ENCODE assay signal across 1 cellular context in genomic region chr19:46788101-46788967, GRCh38.
A peak's percentile ranks its signal among the peaks of the same experiment; 100 is the strongest.
TF ChIP-seq lines count a peak whose summit lies in the region.

Gene SLC1A5 (minus strand): TSS chr19:46788594. CDS start chr19:46787965, 629 bp downstream.

TF ChIP-seq in K562, 482 proteins besides CTCF, POLR2A, EP300 and RAD21 (continued from another document and continues in another):
- TF ChIP-seq MGA (IDR thresholded peaks at IDR 0.05) (peak; percentile 97), PREB (CRISPR knock-in tag; IDR thresholded peaks at IDR 0.05) (no peak), ZNF311 (CRISPR knock-in tag; IDR thresholded peaks at IDR 0.05) (no peak), KLF1 (tag; IDR thresholded peaks at IDR 0.05) (0 out of 2 replicates have a peak, but pooled peaks have one; percentile 25), CREM (IDR thresholded peaks at IDR 0.05; ENCODE audit: low read depth) (peak; percentile 54), ZNF449 (CRISPR knock-in tag; IDR thresholded peaks at IDR 0.05) (no peak), DPF2 (IDR thresholded peaks at IDR 0.05) (no peak), DIDO1 (tag; IDR thresholded peaks at IDR 0.05; ENCODE audit: low read depth) (no peak), NEUROD1 (IDR thresholded peaks at IDR 0.05; ENCODE audit: borderline replicate concordance, low read depth, low read length, partially characterized antibody) (peak; percentile 79), MLLT1 (IDR thresholded peaks at IDR 0.05) (peak; percentile 86 to 93), FOXA1 (IDR thresholded peaks at IDR 0.05; ENCODE audit: borderline replicate concordance) (no peak), ZBTB1 (CRISPR knock-in tag; IDR thresholded peaks at IDR 0.05; ENCODE audit: borderline replicate concordance, low read depth) (peak; percentile 83), BRD4 (IDR thresholded peaks at IDR 0.05) (0 out of 2 replicates have a peak, but pooled peaks have one; percentile 56), NCOA6 (IDR thresholded peaks at IDR 0.05) (no peak), TSHZ1 (CRISPR knock-in tag; IDR thresholded peaks at IDR 0.05) (no peak), PHB (CRISPR knock-in tag; IDR thresholded peaks at IDR 0.05) (peak; percentile 92; the same call in 1 of the 2 replicates), MCM7 (IDR thresholded peaks at IDR 0.05) (no peak), ZNF592 (IDR thresholded peaks at IDR 0.05) (no peak), HLTF (IDR thresholded peaks at IDR 0.05) (no peak), TSC22D4 (tag; IDR thresholded peaks at IDR 0.05) (no peak), NUFIP1 (IDR thresholded peaks at IDR 0.05; ENCODE audit: partially characterized antibody) (no peak), ZBTB7A (IDR thresholded peaks at IDR 0.05; ENCODE audit: borderline replicate concordance, control insufficient read depth, low read depth, low read length) (peak; percentile 78), NFE2 (IDR thresholded peaks at IDR 0.05; ENCODE audit: low read depth) (no peak), ZNF699 (CRISPR knock-in tag; IDR thresholded peaks at IDR 0.05; ENCODE audit: insufficient replicate concordance) (no peak), SMARCA5 (IDR thresholded peaks at IDR 0.05) (no peak), CHCHD3 (CRISPR knock-in tag; IDR thresholded peaks at IDR 0.05) (no peak), ESRRA (IDR thresholded peaks at IDR 0.05; ENCODE audit: borderline replicate concordance, low read depth) (0 out of 2 replicates have a peak, but pooled peaks have one; percentile 23), ARID3A (IDR thresholded peaks at IDR 0.05; ENCODE audit: borderline replicate concordance, low read depth, low read length) (peak; percentile 47; the same call in 1 of the 2 replicates)
